18 cellular contexts compared by ENCODE assay signal in genomic region chr10:100886099-100886498, GRCh38.
"Had no signal": no experiment of that assay in that cellular context is flagged by ENCODE, and none has a peak within 500 bp of the region (broad histone marks: within the 10 kb centered on the region; RNA-seq: fewer than 3 reads in every experiment).

No MANE protein-coding gene starts in this region.

- H3K27ac ChIP-seq: coronary artery, neural progenitor cell, stomach, thoracic aorta had no signal

- H3K36me3 ChIP-seq: adrenal gland, neural progenitor cell, ovary, stomach, thoracic aorta had no signal

- H3K9ac ChIP-seq: neural progenitor cell had no signal

- DNase-seq: activated CD4-positive, alpha-beta T cell treated with anti-CD3 and anti-CD28 coated beads, Interleukin-2, amount 10 ng/mL, durations not matched to agents 24 days and 14 days; activated CD4-positive, CD25-positive, alpha-beta regulatory T cell; activated CD8-positive, alpha-beta memory T cell treated with anti-CD3 and anti-CD28 coated beads, Interleukin-2, amount 50 U/mL, for 4 hours; activated CD8-positive, alpha-beta T cell treated with anti-CD3 and anti-CD28 coated beads, Interleukin-2, amount 10 ng/mL, durations not matched to agents 7 days and 5 days; activated T-cell treated with anti-CD3 and anti-CD28 coated beads, Interleukin-2, amount 50 U/mL, for 48 hours; central memory CD4-positive, alpha-beta T cell; effector CD4-positive, alpha-beta T cell; foreskin fibroblast; left colon; ovary; stimulated activated CD4-positive, alpha-beta T cell treated with anti-CD3 and anti-CD28 coated beads, Interleukin-12 subunit alpha, Interleukin-12 subunit beta, amount 100 ng/mL, for 4 hours; stimulated activated CD4-positive, alpha-beta T cell treated with anti-CD3 and anti-CD28 coated beads, Interleukin-2, amount 100 ng/mL, for 24 hours; stomach; SW 1271 had no signal

- H3K4me3 ChIP-seq: adrenal gland, coronary artery, neural progenitor cell, ovary, stomach, thoracic aorta had no signal

- H3K4me2 ChIP-seq: neural progenitor cell had no signal

- ATAC-seq: activated CD8-positive, alpha-beta T cell treated with anti-CD3 and anti-CD28 coated beads, Interleukin-2, amount 10 ng/mL, durations not matched to agents 7 days and 5 days; left colon had no signal

- H3K9me3 ChIP-seq: adrenal gland, ovary, stomach, thoracic aorta had no signal

- H2AFZ ChIP-seq: neural progenitor cell had no signal

- H3K27me3 ChIP-seq: adrenal gland, ovary had no signal
